In genomic region chr14:81737938-81738337, GRCh38 we compare ENCODE assay signal across 17 cellular contexts.
A peak's percentile ranks its signal among the peaks of the same experiment; 100 is the strongest.
DNase-seq lines count a peak whose midpoint lies in the region; TF ChIP-seq lines count a peak whose summit lies in the region.
"Had no signal": no experiment of that assay in that cellular context is flagged by ENCODE, and none has a peak within 500 bp of the region (broad histone marks: within the 10 kb centered on the region; RNA-seq: fewer than 3 reads in every experiment).

No MANE protein-coding gene starts in this region.

- H3K9me2 ChIP-seq in hepatocyte (replicated peaks; ENCODE audit: insufficient read depth): no peaks in the 10 kb centered on the region

- H3K79me2 ChIP-seq in hepatocyte (no peaks in the 10 kb centered on the region), smooth muscle cell (ENCODE audit: low read depth) (no peaks in the 10 kb centered on the region)

- H3K4me3 Mint-ChIP-seq in CD8-positive, alpha-beta memory T cell: no peak overlapping the region
- H3K4me3 Mint-ChIP-seq: GM23338, IgD-negative memory B cell had no signal

- TF ChIP-seq CTCF in 22Rv1 (IDR thresholded peaks at IDR 0.05) (peak; percentile 26), hepatocyte (IDR thresholded peaks at IDR 0.05; ENCODE audit: poor library complexity) (peak; percentile 5), smooth muscle cell (IDR thresholded peaks at IDR 0.05; ENCODE audit: borderline replicate concordance, insufficient read depth, poor library complexity, severe bottlenecking) (no peak)

- no peak overlapping the region for H3K9ac ChIP-seq in smooth muscle cell (ENCODE audit: low read depth)

- DNase-seq in DMS53 (lab: John Stamatoyannopoulos, UW): peak; percentile 5
- DNase-seq in DMS53 treated with DMSO at 0.1 percent for 48 hours (lab: John Stamatoyannopoulos, UW; ENCODE audit: unreplicated experiment): no peak
- DNase-seq in NCI-H524 treated with DMSO at 0.1 percent for 48 hours (lab: John Stamatoyannopoulos, UW): peak; percentile 10
- no peak for DNase-seq in hepatocyte (ENCODE audit: low spot score)
- no peak for DNase-seq in smooth muscle cell (lab: John Stamatoyannopoulos, UW; ENCODE audit: unreplicated experiment)
- no peak for DNase-seq in CD8-positive, alpha-beta memory T cell
- DNase-seq in C1 segment of cervical spinal cord (lab: John Stamatoyannopoulos, UW): no peak
- DNase-seq: AML-193, NCI-H1694, NCI-H2081, NCI-H2227 treated with DMSO at 0.1 percent for 48 hours, PC-9, RPMI8226, SIG-M5 had no signal

- no peaks in the 10 kb centered on the region for H3K4me1 Mint-ChIP-seq in CD8-positive, alpha-beta memory T cell
- H3K4me1 Mint-ChIP-seq: GM23338, IgD-negative memory B cell had no signal

- CTCF ChIA-PET in CD8-positive, alpha-beta memory T cell (lab: Charles Lee): no interaction called here

- no peaks in the 10 kb centered on the region for H3F3A ChIP-seq in smooth muscle cell (ENCODE audit: low read depth)

- H3K4me3 ChIP-seq in hepatocyte: no peak overlapping the region
- H3K4me3 ChIP-seq in smooth muscle cell: no peak overlapping the region
- H3K4me3 ChIP-seq in CD8-positive, alpha-beta memory T cell (ENCODE audit: low read length): no peak overlapping the region
- H3K4me3 ChIP-seq: GM23338, PC-9 had no signal

- WGBS in hepatocyte (ENCODE audit: low lambda C conversion rate, missing lambda C conversion rate): 69% methylated on average over 2 of the region's 2 CpGs
- WGBS in smooth muscle cell (ENCODE audit: low lambda C conversion rate): 92% methylated on average over 2 of the region's 2 CpGs

- H3K4me1 ChIP-seq in hepatocyte (ENCODE audit: insufficient read depth): no peaks in the 10 kb centered on the region
- no peaks in the 10 kb centered on the region for H3K4me1 ChIP-seq in smooth muscle cell (ENCODE audit: low read depth)
- no peaks in the 10 kb centered on the region for H3K4me1 ChIP-seq in CD8-positive, alpha-beta memory T cell (ENCODE audit: insufficient read depth, low read length)

- H4K20me1 ChIP-seq in hepatocyte (ENCODE audit: insufficient read depth, poor library complexity, severe bottlenecking) (no peaks in the 10 kb centered on the region), smooth muscle cell (ENCODE audit: low read depth) (no peaks in the 10 kb centered on the region)

- H3K27ac ChIP-seq in 22Rv1: no peak overlapping the region
- no peak overlapping the region for H3K27ac ChIP-seq in hepatocyte
- no peak overlapping the region for H3K27ac ChIP-seq in smooth muscle cell (ENCODE audit: low read depth)
- H3K27ac ChIP-seq in CD8-positive, alpha-beta memory T cell (ENCODE audit: low read depth, low read length): no peak overlapping the region
- H3K27ac ChIP-seq: PC-9 had no signal

- H3K4me2 ChIP-seq in hepatocyte (no peak overlapping the region), smooth muscle cell (no peak overlapping the region)
- H3K4me2 ChIP-seq: GM23338, PC-9 had no signal

- H2AFZ ChIP-seq in hepatocyte (no peak overlapping the region), smooth muscle cell (ENCODE audit: low read depth) (no peak overlapping the region)
- H2AFZ ChIP-seq: GM23338, PC-9 had no signal

- H3K27ac Mint-ChIP-seq in CD8-positive, alpha-beta memory T cell: no peak overlapping the region
- H3K27ac Mint-ChIP-seq: GM23338, IgD-negative memory B cell had no signal

- POLR2A ChIA-PET in CD8-positive, alpha-beta memory T cell (lab: Charles Lee): no interaction called here

- peaks cover 0 to 6% (median 0%) of the 10 kb centered on the region in 5 donors for H3K9me3 Mint-ChIP-seq in CD8-positive, alpha-beta memory T cell

- H3K27me3 Mint-ChIP-seq in CD8-positive, alpha-beta memory T cell: no peaks in the 10 kb centered on the region
- H3K27me3 Mint-ChIP-seq: IgD-negative memory B cell had no signal

- no peaks in the 10 kb centered on the region for H3K36me3 Mint-ChIP-seq in CD8-positive, alpha-beta memory T cell
- H3K36me3 Mint-ChIP-seq: IgD-negative memory B cell had no signal

- H3K27me3 ChIP-seq in hepatocyte: no peaks in the 10 kb centered on the region
- no peaks in the 10 kb centered on the region for H3K27me3 ChIP-seq in smooth muscle cell (ENCODE audit: low read depth)
- no peaks in the 10 kb centered on the region for H3K27me3 ChIP-seq in CD8-positive, alpha-beta memory T cell (ENCODE audit: insufficient read depth, low read length, poor library complexity, severe bottlenecking)

- H3K9me3 ChIP-seq in hepatocyte (ENCODE audit: low read depth) (no peaks in the 10 kb centered on the region), smooth muscle cell (replicated peaks; ENCODE audit: low read depth) (no peaks in the 10 kb centered on the region)
- no peaks in the 10 kb centered on the region for H3K9me3 ChIP-seq in CD8-positive, alpha-beta memory T cell (ENCODE audit: low read length)

- no peaks in the 10 kb centered on the region for H3K36me3 ChIP-seq in hepatocyte (replicated peaks; ENCODE audit: insufficient read depth, low read depth)
- no peaks in the 10 kb centered on the region for H3K36me3 ChIP-seq in smooth muscle cell (ENCODE audit: low read depth)
- no peaks in the 10 kb centered on the region for H3K36me3 ChIP-seq in CD8-positive, alpha-beta memory T cell (ENCODE audit: insufficient read depth, low read length)

Comparison
In these comparisons a context has a peak if more than half of its experiments do, and no peak if none do; other contexts are left out.
1. DNase-seq: peak in DMS53 (single experiment) and NCI-H524 treated with DMSO at 0.1 percent for 48 hours (single experiment); none in DMS53 treated with DMSO at 0.1 percent for 48 hours (single experiment), hepatocyte (single experiment), smooth muscle cell (single experiment), CD8-positive, alpha-beta memory T cell (0 of 5) and C1 segment of cervical spinal cord (0 of 14).